In genomic region chr4:8517946-8518345, GRCh38 we compare ENCODE assay signal across 28 cellular contexts.
"Had no signal": no experiment of that assay in that cellular context is flagged by ENCODE, and none has a peak within 500 bp of the region (broad histone marks: within the 10 kb centered on the region; RNA-seq: fewer than 3 reads in every experiment).

No MANE protein-coding gene starts in this region.

- H3K27ac Mint-ChIP-seq: activated naive CD4-positive, alpha-beta T cell treated with anti-CD3 and anti-CD28 coated beads, Interleukin-2, amount 50 U/mL, for 72 hours; activated T-cell treated with anti-CD3 and anti-CD28 coated beads, Interleukin-2, amount 50 U/mL, for 72 hours; immature natural killer cell; mesothelial cell of epicardium; naive thymus-derived CD8-positive, alpha-beta T cell; progenitor cell of endocrine pancreas had no signal

- H3K4me1 ChIP-seq: body of pancreas, esophagus squamous epithelium, right lobe of liver, upper lobe of left lung, vagina had no signal

- H3K27me3 Mint-ChIP-seq: progenitor cell of endocrine pancreas had no signal

- H3K27me3 ChIP-seq: body of pancreas, esophagus squamous epithelium, right lobe of liver, upper lobe of left lung, vagina had no signal

- H3K4me1 Mint-ChIP-seq: immature natural killer cell; mesothelial cell of epicardium; naive thymus-derived CD8-positive, alpha-beta T cell had no signal

- H3K9me3 ChIP-seq: body of pancreas, right lobe of liver, upper lobe of left lung, vagina had no signal

- H3K4me3 Mint-ChIP-seq: activated T-cell treated with anti-CD3 and anti-CD28 coated beads, Interleukin-2, amount 50 U/mL, for 72 hours; immature natural killer cell; mesothelial cell of epicardium; naive thymus-derived CD8-positive, alpha-beta T cell had no signal

- DNase-seq: activated CD4-positive, alpha-beta T cell treated with anti-CD3 and anti-CD28 coated beads for 4 hours; activated CD4-positive, alpha-beta T cell treated with anti-CD3 and anti-CD28 coated beads, Interleukin-2, amount 50 U/mL, for 4 hours; activated CD4-positive, CD25-positive, alpha-beta regulatory T cell; activated naive CD4-positive, alpha-beta T cell; activated T-cell treated with anti-CD3 and anti-CD28 coated beads for 4 hours; activated T-cell treated with anti-CD3 and anti-CD28 coated beads, Interleukin-2, amount 50 U/mL, for 72 hours; body of pancreas; dermis blood vessel endothelial cell; effector CD8-positive, alpha-beta T cell; esophagus squamous epithelium; hippocampal formation; immature natural killer cell; left colon; mammary epithelial cell; right lobe of liver; stimulated activated CD4-positive, alpha-beta T cell treated with anti-CD3 and anti-CD28 coated beads, Interleukin-2, amount 100 ng/mL, for 48 hours; stimulated activated naive CD8-positive, alpha-beta T cell treated with anti-CD3 and anti-CD28 coated beads, Interleukin-15, Interleukin-2, amounts not matched to agents 100 U/mL and 50 U/mL, for 24 hours; upper lobe of left lung had no signal

- FAIRE-seq: colon, endometrium, kidney had no signal

- H3K27ac ChIP-seq: body of pancreas, epithelial cell of prostate, esophagus squamous epithelium, right lobe of liver, thoracic aorta, upper lobe of left lung, vagina had no signal

- H3K36me3 Mint-ChIP-seq: activated naive CD4-positive, alpha-beta T cell treated with anti-CD3 and anti-CD28 coated beads, Interleukin-2, amount 50 U/mL, for 72 hours; immature natural killer cell; mesothelial cell of epicardium had no signal

- H3K36me3 ChIP-seq: esophagus squamous epithelium, right lobe of liver, thoracic aorta, upper lobe of left lung, vagina had no signal

- H3K4me3 ChIP-seq: body of pancreas, esophagus squamous epithelium, right lobe of liver, thoracic aorta, upper lobe of left lung, vagina had no signal
